3 cellular contexts compared by ENCODE assay signal in the genomic region with DNA sequence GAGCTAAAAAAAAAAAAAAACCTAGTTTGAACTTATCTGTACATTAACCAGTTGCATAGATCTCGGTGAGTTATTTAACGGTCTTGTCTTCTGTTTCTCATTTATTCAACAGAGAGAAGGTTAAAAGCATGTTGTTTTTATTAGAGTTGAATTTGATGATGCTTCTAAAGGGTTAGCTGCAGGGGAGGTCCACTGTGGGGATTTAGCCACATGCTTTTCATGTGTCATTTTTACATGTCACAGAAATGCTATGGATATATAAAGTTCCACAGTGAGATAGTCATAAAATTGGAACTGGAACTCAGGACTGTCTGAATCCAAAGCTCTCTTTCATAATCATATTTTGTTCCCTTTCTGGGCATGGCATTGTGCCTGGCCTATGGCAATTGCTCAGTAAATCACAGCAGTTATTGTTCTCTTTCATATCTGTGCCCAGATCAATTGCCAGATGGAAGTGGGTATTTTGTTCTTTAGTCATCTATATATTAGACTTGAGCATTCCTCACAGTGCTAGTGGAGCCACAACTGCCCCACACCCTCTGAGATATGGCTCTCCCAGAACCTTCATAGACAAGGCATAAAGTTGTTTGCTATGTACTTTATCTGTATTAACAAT.
"Had no signal": no experiment of that assay in that cellular context is flagged by ENCODE, and none has a peak within 500 bp of the region (broad histone marks: within the 10 kb centered on the region; RNA-seq: fewer than 3 reads in every experiment).

No MANE protein-coding gene starts in this region.

- DNase-seq: GDM1, GF-D8 had no signal

- H3K4me3 ChIP-seq: GM12878 had no signal

- ATAC-seq: GM12878 had no signal
